In genomic region chr1:183278736-183279591, GRCh38 we compare ENCODE assay signal across 9 cellular contexts.
DNase-seq lines count a peak whose midpoint lies in the region; ATAC-seq and TF ChIP-seq lines count a peak whose summit lies in the region.
"Had no signal": no experiment of that assay in that cellular context is flagged by ENCODE, and none has a peak within 500 bp of the region (broad histone marks: within the 10 kb centered on the region; RNA-seq: fewer than 3 reads in every experiment).

No MANE protein-coding gene starts in this region.

- H2AFZ ChIP-seq in PC-3 (ENCODE audit: low read length): peak overlapping the region; percentile 46; the same call in 1 of the 2 replicates

- H3K4me1 ChIP-seq in PC-3 (ENCODE audit: insufficient read depth, low read length) (peaks cover 34% of the 10 kb centered on the region), esophagus squamous epithelium (peaks cover 11 to 59% (median 42%) of the 10 kb centered on the region in 3 donors)

- peak overlapping the region; percentile 18; the same call in 1 of the 2 replicates for H3K4me2 ChIP-seq in PC-3 (ENCODE audit: low read length)

- BruUV-seq in PC-3 (replicated peaks; lab: Mats Ljungman, UMichigan): no TSS peak

- no peak for TF ChIP-seq POLR2A in esophagus squamous epithelium (IDR thresholded peaks at IDR 0.05)

- no peaks in the 10 kb centered on the region for H3K36me3 ChIP-seq in PC-3 (ENCODE audit: low read depth, low read length)
- H3K36me3 ChIP-seq in esophagus squamous epithelium: no peaks in the 10 kb centered on the region

- no peaks in the 10 kb centered on the region for H4K20me1 ChIP-seq in PC-3 (ENCODE audit: low read length)

- H3K79me2 ChIP-seq in PC-3 (ENCODE audit: low read length): no peaks in the 10 kb centered on the region

- 47 to 55% methylated on average over 5 to 8 of the region's 12 CpGs for WGBS in esophagus squamous epithelium, 2 donors

- H3K9me2 ChIP-seq in PC-3 (replicated peaks; ENCODE audit: low read length): no peaks in the 10 kb centered on the region

- POLR2A ChIA-PET in PC-3 (lab: Charles Lee; ENCODE audit: unreplicated experiment): no interaction called here

- peak; percentile 78 for ATAC-seq in PC-3
- ATAC-seq in HG03280 (IDR thresholded peaks at IDR 0.05; ENCODE audit: unreplicated experiment): no peak
- ATAC-seq in HG03571 (IDR thresholded peaks at IDR 0.05; ENCODE audit: unreplicated experiment): no peak
- no peak for ATAC-seq in HG02852 (IDR thresholded peaks at IDR 0.05; ENCODE audit: unreplicated experiment)

- H3K27ac ChIP-seq in PC-3 (ENCODE audit: low read length): peak overlapping the region; percentile 91
- peak overlapping the region; percentile 51 to 88 (median 68) for H3K27ac ChIP-seq in esophagus squamous epithelium

- peak; percentile 70 for DNase-seq in H4 (ENCODE audit: low spot score)
- DNase-seq in PC-3: peak; percentile 78
- no peak for DNase-seq in esophagus squamous epithelium (lab: John Stamatoyannopoulos, UW)
- peak; percentile 39 for DNase-seq in retina
- DNase-seq in NCI-H2107 (lab: John Stamatoyannopoulos, UW): no peak
- DNase-seq: NCI-H82 had no signal

- H3K27me3 ChIP-seq in PC-3 (ENCODE audit: low read length) (no peaks in the 10 kb centered on the region), esophagus squamous epithelium (no peaks in the 10 kb centered on the region)

- no peak for TF ChIP-seq CTCF in PC-3 (conservative IDR thresholded peaks at IDR 0.05; ENCODE audit: low read depth, low read length)
- TF ChIP-seq CTCF in esophagus squamous epithelium (IDR thresholded peaks at IDR 0.05): no peak

- H3K4me3 ChIP-seq in PC-3 (ENCODE audit: low read length) (no peak overlapping the region), esophagus squamous epithelium (no peak overlapping the region)

- no peaks in the 10 kb centered on the region for H3F3A ChIP-seq in PC-3 (ENCODE audit: low read length, unreplicated experiment)

- intact Hi-C loops in PC-3 (cut with micrococcal nuclease) (no loop called here), esophagus squamous epithelium (cut with DNase I) (no loop called here)

- peak overlapping the region; percentile 52 for H3K9ac ChIP-seq in PC-3 (ENCODE audit: low read length)

- H3K9me3 ChIP-seq in PC-3 (ENCODE audit: low read length) (no peaks in the 10 kb centered on the region), esophagus squamous epithelium (no peaks in the 10 kb centered on the region)

- CTCF ChIA-PET in PC-3 (lab: Charles Lee): interaction anchor here (1.0 kb wide), 1 partner anchor 316 kb away, joined by 6 read pairs; no protein-coding TSS in a partner anchor

Comparison
In these comparisons a context has a peak if more than half of its experiments do, and no peak if none do; other contexts are left out.
1. DNase-seq: peak in H4 (single experiment), PC-3 (single experiment) and retina (single experiment); none in esophagus squamous epithelium (single experiment) and NCI-H2107 (single experiment).